In the genomic region with DNA sequence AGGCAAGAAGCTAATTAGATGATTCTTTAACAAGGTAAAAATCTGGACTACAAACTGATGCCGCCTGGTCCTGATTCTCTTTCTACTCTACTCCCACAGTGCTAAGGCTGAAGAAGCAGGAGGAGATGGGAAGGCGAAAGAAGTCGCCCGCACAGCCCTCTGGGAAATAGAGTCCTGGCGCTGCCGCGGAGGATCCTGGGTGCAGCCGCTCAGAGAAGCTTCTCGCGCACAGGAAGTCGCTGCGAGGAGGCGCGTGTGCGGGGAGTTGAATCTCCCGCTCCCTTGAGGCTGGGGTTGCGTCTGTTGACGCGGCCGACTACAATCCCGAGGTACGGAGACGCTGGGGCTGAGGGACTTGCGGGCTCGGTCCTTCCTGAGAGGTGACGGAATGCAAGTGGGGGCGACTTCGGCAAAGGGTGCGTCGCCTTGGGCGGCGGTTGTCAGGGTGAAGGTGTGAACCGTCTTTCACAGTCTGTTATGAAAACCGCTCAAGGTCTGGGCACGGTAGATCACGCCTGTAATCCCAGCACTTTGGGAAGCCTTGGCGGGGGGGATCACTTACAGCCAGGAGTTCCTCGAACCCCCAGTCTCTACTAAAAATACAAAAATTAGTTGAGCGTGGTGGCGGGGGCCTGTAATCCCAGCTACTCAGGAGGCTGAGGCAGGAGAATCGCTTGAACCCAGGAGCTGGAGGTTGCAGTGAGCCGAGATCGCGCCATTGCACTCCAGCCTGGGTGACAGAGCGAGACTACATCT, we compare ENCODE assay signal across 8 cellular contexts. TPM values are rescaled to one million over a fixed set of nuclear protein-coding genes. Genes with fewer than 3 reads are reported as not detected.
DNase-seq lines count a peak whose midpoint lies in the region; ATAC-seq, FAIRE-seq and TF ChIP-seq lines count a peak whose summit lies in the region.

TSS of gene ZNF473 (plus strand) at position 212 of the 756 bp plus-strand sequence. CDS start 5,078 bp downstream, outside the sequence.

- no peaks in the 10 kb centered on the region for H3K9me3 ChIP-seq in astrocyte (ENCODE audit: insufficient read depth, low read depth, low read length)

- H3K27ac Mint-ChIP-seq in astrocyte (ENCODE audit: unreplicated experiment) = peak within 1 kb of the TSS; percentile 100

- DNase-seq in GM13976 (ENCODE audit: low spot score) (peak; percentile 90), NCI-H146 (lab: John Stamatoyannopoulos, UW) (peak; percentile 97), T-helper 22 cell (ENCODE audit: low read depth) (peak; percentile 92), astrocyte (ENCODE audit: low read depth) (peak; percentile 91), iPS DF 19.7 (ENCODE audit: low read depth, low spot score) (peak; percentile 79), skeletal muscle cell (ENCODE audit: low read depth) (peak; percentile 79), globus pallidus (ENCODE audit: low spot score) (no peak)

- no peak for TF ChIP-seq CTCF in GM13976 (IDR thresholded peaks at IDR 0.05; ENCODE audit: borderline replicate concordance, control extremely low read depth, extremely low read depth, insufficient read depth, missing control alignments)
- TF ChIP-seq CTCF in astrocyte (IDR thresholded peaks at IDR 0.05; ENCODE audit: insufficient read depth, low read depth, low read length) = no peak

- H3K79me2 ChIP-seq in astrocyte (ENCODE audit: insufficient read depth, low read length) = peaks cover 83% of the 10 kb centered on the region

- H4K20me1 ChIP-seq in astrocyte (ENCODE audit: insufficient read depth, low read length) = peaks cover 23% of the 10 kb centered on the region

- peak; percentile 68 for ATAC-seq in HG02642 (IDR thresholded peaks at IDR 0.05; ENCODE audit: poor library complexity, unreplicated experiment)

- FAIRE-seq in astrocyte (lab: Jason Lieb, UNC) = no peak

- H3K4me3 Mint-ChIP-seq in astrocyte (ENCODE audit: unreplicated experiment) = peak within 1 kb of the TSS; percentile 100

- no peaks in the 10 kb centered on the region for H3K27me3 ChIP-seq in astrocyte (ENCODE audit: insufficient read depth, low read length)

- peak within 1 kb of the TSS; percentile 95 for H2AFZ ChIP-seq in astrocyte (ENCODE audit: low read depth, low read length)

- peaks cover 13% of the 10 kb centered on the region for H3K36me3 Mint-ChIP-seq in astrocyte (ENCODE audit: low read depth, unreplicated experiment)

- H3K9me3 Mint-ChIP-seq in astrocyte (ENCODE audit: unreplicated experiment) = peaks cover 5% of the 10 kb centered on the region

- peaks cover 10% of the 10 kb centered on the region for H3K4me1 ChIP-seq in astrocyte (ENCODE audit: insufficient read depth, low read length)

- H3K4me3 ChIP-seq in astrocyte (ENCODE audit: insufficient read depth, low read depth, low read length) (peak within 1 kb of the TSS; percentile 95), skeletal muscle cell (ENCODE audit: low read depth, low read length) (peak within 1 kb of the TSS; percentile 99)

- peak within 1 kb of the TSS; percentile 96 for H3K27ac ChIP-seq in astrocyte (ENCODE audit: low read depth, low read length)

- H3K36me3 ChIP-seq in astrocyte (ENCODE audit: insufficient read depth, low read length) = peaks cover 2% of the 10 kb centered on the region

- H3K4me2 ChIP-seq in astrocyte (ENCODE audit: low read length) = peak within 1 kb of the TSS; percentile 94

- H3K27me3 Mint-ChIP-seq in astrocyte (ENCODE audit: low read depth, unreplicated experiment) = no peaks in the 10 kb centered on the region

- H3K4me1 Mint-ChIP-seq in astrocyte (ENCODE audit: low read depth, unreplicated experiment) = peaks cover 10% of the 10 kb centered on the region

- peak within 1 kb of the TSS; percentile 95 for H3K9ac ChIP-seq in astrocyte (ENCODE audit: low read length)

- in situ Hi-C loops in GM13976 (cut with MboI; ENCODE audit: low sequenced_read_pairs, unreplicated experiment) = no loop called here

RNA-seq across cellular contexts. Expression of gene ZNF473, which starts in this region (rescaled TPM):
- total RNA-seq in astrocyte = 9.7 and 10.2 TPM in 2 replicates
